31 cellular contexts compared by ENCODE assay signal in genomic region chr1:229751629-229752028, GRCh38.
"Had no signal": no experiment of that assay in that cellular context is flagged by ENCODE, and none has a peak within 500 bp of the region (broad histone marks: within the 10 kb centered on the region; RNA-seq: fewer than 3 reads in every experiment).

No MANE protein-coding gene starts in this region.

- H3K27ac ChIP-seq: ascending aorta, cardiac muscle cell, PC-9, RWPE1 had no signal

- H3K9me3 ChIP-seq: ascending aorta, MG63 had no signal

- H2AFZ ChIP-seq: PC-9 had no signal

- H3K9me3 Mint-ChIP-seq: activated CD8-positive, alpha-beta T cell treated with anti-CD3 and anti-CD28 coated beads for 36 hours; activated naive CD4-positive, alpha-beta T cell treated with anti-CD3 and anti-CD28 coated beads, Interleukin-2, amount 50 U/mL, for 24 hours; activated naive CD8-positive, alpha-beta T cell treated with anti-CD3 and anti-CD28 coated beads, Interleukin-2, amount 10 ng/mL, durations not matched to agents 7 days and 5 days; activated T-helper 2 cell treated with anti-CD3 and anti-CD28 coated beads, Interferon-gamma antibody, Interleukin-2, Interleukin-4, amounts not matched to agents 10 μg/mL and 5 μg/mL and 100 μg/mL, durations not matched to agents 14 hours and 24 hours and 36 hours; central memory CD8-positive, alpha-beta T cell; T-helper 2 cell treated with Interferon-gamma antibody and Interleukin-4, amounts not matched to agents 5 μg/mL and 100 μg/mL, for 36 hours had no signal

- DNase-seq: activated CD4-positive, alpha-beta T cell treated with anti-CD3 and anti-CD28 coated beads, Interleukin-2, amount 10 ng/mL, durations not matched to agents 24 days and 14 days; activated CD4-positive, alpha-beta T cell treated with anti-CD3 and anti-CD28 coated beads, Interleukin-2, amount 50 U/mL, for 4 hours; activated CD8-positive, alpha-beta T cell treated with anti-CD3 and anti-CD28 coated beads for 36 hours; activated gamma-delta T cell; activated naive CD4-positive, alpha-beta T cell treated with Interleukin-2 at 50 U/mL for 16 hours; activated naive CD8-positive, alpha-beta T cell treated with anti-CD3 and anti-CD28 coated beads, Interleukin-2, amount 10 ng/mL, durations not matched to agents 7 days and 5 days; activated T-cell treated with anti-CD3 and anti-CD28 coated beads, Interleukin-2, amount 50 U/mL, for 24 hours; amygdala; Kasumi-1; KG1; MG63; NCI-H1048; NCI-H1105 treated with DMSO at 0.1 percent for 48 hours; NCI-H1694; NCI-H1930; NCI-H2081 treated with DMSO at 0.1 percent for 48 hours; NCI-H2171; NCI-H510A; NCI-H526; NCI-H748 treated with DMSO at 0.1 percent for 48 hours; NK-92 treated with Interleukin-12 subunit alpha and Interleukin-12 subunit beta, amount 100 ng/mL, for 24 hours; PC-9; SIG-M5 had no signal

- H3K27ac Mint-ChIP-seq: activated CD4-positive, alpha-beta T cell treated with anti-CD3 and anti-CD28 coated beads, Interleukin-2, amount 10 ng/mL, durations not matched to agents 24 days and 14 days; activated CD8-positive, alpha-beta T cell treated with anti-CD3 and anti-CD28 coated beads for 36 hours; activated naive CD4-positive, alpha-beta T cell treated with anti-CD3 and anti-CD28 coated beads, Interleukin-2, amount 50 U/mL, for 24 hours; activated naive CD8-positive, alpha-beta T cell treated with anti-CD3 and anti-CD28 coated beads, Interleukin-2, amount 10 ng/mL, durations not matched to agents 7 days and 5 days; activated T-cell treated with anti-CD3 and anti-CD28 coated beads, Interleukin-2, amount 50 U/mL, for 24 hours; activated T-helper 2 cell treated with anti-CD3 and anti-CD28 coated beads, Interferon-gamma antibody, Interleukin-2, Interleukin-4, amounts not matched to agents 10 μg/mL and 5 μg/mL and 100 μg/mL, durations not matched to agents 14 hours and 24 hours and 36 hours; T-helper 2 cell treated with Interferon-gamma antibody and Interleukin-4, amounts not matched to agents 5 μg/mL and 100 μg/mL, for 36 hours had no signal

- H3K4me2 ChIP-seq: PC-9 had no signal

- ATAC-seq: activated CD8-positive, alpha-beta T cell treated with anti-CD3 and anti-CD28 coated beads for 36 hours; Right ventricle myocardium inferior had no signal

- H3K4me1 ChIP-seq: ascending aorta had no signal

- H3K36me3 ChIP-seq: ascending aorta, cardiac muscle cell, MG63 had no signal

- H3K36me3 Mint-ChIP-seq: activated naive CD4-positive, alpha-beta T cell treated with anti-CD3 and anti-CD28 coated beads, Interleukin-2, amount 50 U/mL, for 24 hours had no signal

- H3K4me3 ChIP-seq: ascending aorta, cardiac muscle cell, MG63, PC-9 had no signal

- H3K4me3 Mint-ChIP-seq: activated CD4-positive, alpha-beta T cell treated with anti-CD3 and anti-CD28 coated beads, Interleukin-2, amount 10 ng/mL, durations not matched to agents 24 days and 14 days; activated CD8-positive, alpha-beta T cell treated with anti-CD3 and anti-CD28 coated beads for 36 hours; activated naive CD4-positive, alpha-beta T cell treated with anti-CD3 and anti-CD28 coated beads, Interleukin-2, amount 50 U/mL, for 24 hours; activated naive CD8-positive, alpha-beta T cell treated with anti-CD3 and anti-CD28 coated beads, Interleukin-2, amount 10 ng/mL, durations not matched to agents 7 days and 5 days; activated T-cell treated with anti-CD3 and anti-CD28 coated beads, Interleukin-2, amount 50 U/mL, for 24 hours; central memory CD8-positive, alpha-beta T cell; T-helper 2 cell treated with Interferon-gamma antibody and Interleukin-4, amounts not matched to agents 5 μg/mL and 100 μg/mL, for 36 hours had no signal

- H3K27me3 ChIP-seq: ascending aorta, cardiac muscle cell, MG63 had no signal
